1 cellular context compared by ENCODE assay signal in genomic region chr17:83071966-83072562, GRCh38.
TF ChIP-seq lines count a peak whose summit lies in the region.

No MANE protein-coding gene starts in this region.

TF ChIP-seq in HepG2, 621 proteins besides CTCF, POLR2A, EP300 and RAD21 (continued from another document):
- no peak for TF ChIP-seq REST (IDR thresholded peaks at IDR 0.05; ENCODE audit: borderline replicate concordance in 1 of 2, low read depth in 1 of 2, low read length in 2 of 2)
TF ChIP-seq in HepG2: peak in this region for 1.
